8 cellular contexts compared by ENCODE assay signal in genomic region chr7:108004220-108005142, GRCh38. TPM values are rescaled to one million over a fixed set of nuclear protein-coding genes. Genes with fewer than 3 reads are reported as not detected.
DNase-seq lines count a peak whose midpoint lies in the region; ATAC-seq and TF ChIP-seq lines count a peak whose summit lies in the region.
"Had no signal": no experiment of that assay in that cellular context is flagged by ENCODE, and none has a peak within 500 bp of the region (broad histone marks: within the 10 kb centered on the region; RNA-seq: fewer than 3 reads in every experiment).

No MANE protein-coding gene starts in this region.

- H3F3A ChIP-seq in PC-3 (ENCODE audit: low read length, unreplicated experiment): peaks cover 1% of the 10 kb centered on the region

- BruUV-seq in PC-3 (replicated peaks; lab: Mats Ljungman, UMichigan): no TSS peak

- TF ChIP-seq CTCF in PC-3 (conservative IDR thresholded peaks at IDR 0.05; ENCODE audit: low read depth, low read length) (no peak), spleen (IDR thresholded peaks at IDR 0.05 in 8 of 11, conservative IDR thresholded peaks at IDR 0.05 in 3 of 11) (no peak)

- CTCF ChIA-PET in PC-3 (lab: Charles Lee): no interaction called here

- intact Hi-C loops in PC-3 (cut with micrococcal nuclease) (loop anchor here (5.0 to 10.0 kb wide), 2 partner anchors 112 to 260 kb away; partner anchors contain the start of genes CBLL1 and DLD), left ventricle myocardium superior (cut with micrococcal nuclease) (loop anchor here (10.0 kb wide), 2 partner anchors 50 to 140 kb away; no protein-coding TSS in a partner anchor), spleen (cut with DNase I; ENCODE audit: low total_unique reads) (no loop called here)

- H3K79me2 ChIP-seq in PC-3 (ENCODE audit: low read length): peaks cover 34% of the 10 kb centered on the region

- peak overlapping the region; percentile 99 for H3K4me2 ChIP-seq in PC-3 (ENCODE audit: low read length)

- H2AFZ ChIP-seq in PC-3 (ENCODE audit: low read length): peak overlapping the region; percentile 65

- DNase-seq in PC-3 (peak; percentile 55), left ventricle myocardium superior (no peak), spleen (no peak), SHP77 treated with DMSO at 0.1 percent for 48 hours (lab: John Stamatoyannopoulos, UW) (no peak), superior temporal gyrus (ENCODE audit: extremely low spot score) (no peak)
- DNase-seq: stimulated activated naive CD4-positive, alpha-beta T cell treated with Interleukin-2 at 50 U/mL for 16 hours had no signal

- 30 to 39% (median 38%) methylated on average over 12 to 13 of the region's 13 CpGs for WGBS in spleen, 5 donors

- peak overlapping the region; percentile 19; the same call in 1 of the 2 replicates for H3K9ac ChIP-seq in PC-3 (ENCODE audit: low read length)

- H3K36me3 ChIP-seq in PC-3 (ENCODE audit: low read depth, low read length) (no peaks in the 10 kb centered on the region), spleen (no peaks in the 10 kb centered on the region)

- H3K27ac ChIP-seq in PC-3 (ENCODE audit: low read length) (peak overlapping the region; percentile 50), spleen (peak overlapping the region in 7 of 8 donors; percentile 33 to 81 (median 76))

- H3K4me1 ChIP-seq in PC-3 (ENCODE audit: insufficient read depth, low read length) (peaks cover 40% of the 10 kb centered on the region), spleen (peaks cover 8 to 40% (median 32%) of the 10 kb centered on the region in 6 donors)

- POLR2A ChIA-PET in PC-3 (lab: Charles Lee; ENCODE audit: unreplicated experiment): no interaction called here

- no peaks in the 10 kb centered on the region for H4K20me1 ChIP-seq in PC-3 (ENCODE audit: low read length)

- no peaks in the 10 kb centered on the region for H3K9me3 ChIP-seq in PC-3 (ENCODE audit: low read length)
- H3K9me3 ChIP-seq in spleen: no peaks in the 10 kb centered on the region

- H3K4me3 ChIP-seq in PC-3 (ENCODE audit: low read length) (peak overlapping the region; percentile 87; the same call in 1 of the 2 replicates), spleen (peak overlapping the region in 4 of 8 donors; percentile 50 to 75 (median 60))

- ATAC-seq in GM19452 (IDR thresholded peaks at IDR 0.05; ENCODE audit: unreplicated experiment) (peak; percentile 76), PC-3 (peak; percentile 27), left ventricle myocardium superior (peak; percentile 11), HG03025 (IDR thresholded peaks at IDR 0.05; ENCODE audit: low FRiP score, unreplicated experiment) (no peak)

- no peaks in the 10 kb centered on the region for H3K9me2 ChIP-seq in PC-3 (replicated peaks; ENCODE audit: low read length)

- no peak for TF ChIP-seq POLR2A in spleen (IDR thresholded peaks at IDR 0.05)

- H3K27me3 ChIP-seq in PC-3 (ENCODE audit: low read length) (no peaks in the 10 kb centered on the region), spleen (replicated peaks in 1 of 7) (peaks cover 9 to 77% (median 44%) of the 10 kb centered on the region in 7 donors)

RNA-seq across cellular contexts. Expression of gene LAMB1, which starts 1.5 kb away (rescaled TPM):
- total RNA-seq in PC-3 (2014; rRNA removed) (74.3 and 101 TPM in 2 replicates), left ventricle myocardium superior (56.1 TPM), spleen (100 to 1,000 TPM in 6 of 7 donors, 10 to 100 TPM in 1; 66.4 to 181 (median 149) TPM)
- 10 to 100 TPM; 51.4 to 74.8 (median 68.6) TPM for polyA plus RNA-seq in spleen
